ENCODE assay signal across 14 cellular contexts in genomic region chr13:110311721-110312668, GRCh38. TPM values are rescaled to one million over a fixed set of nuclear protein-coding genes. Genes with fewer than 3 reads are reported as not detected.
DNase-seq lines count a peak whose midpoint lies in the region; ATAC-seq and TF ChIP-seq lines count a peak whose summit lies in the region.
"Had no signal": no experiment of that assay in that cellular context is flagged by ENCODE, and none has a peak within 500 bp of the region (broad histone marks: within the 10 kb centered on the region; RNA-seq: fewer than 3 reads in every experiment).

No MANE protein-coding gene starts in this region.

- ATAC-seq in GM23338 (no peak), left lung (no peak), HG02870 (IDR thresholded peaks at IDR 0.05; ENCODE audit: unreplicated experiment) (no peak), esophagus mucosa (no peak)
- ATAC-seq: activated CD4-positive, CD25-positive, alpha-beta regulatory T cell treated with anti-CD3 and anti-CD28 coated beads, Interleukin-2, amount 50 U/mL, for 24 hours; activated T-cell treated with anti-CD3 and anti-CD28 coated beads, Interleukin-2, amount 50 U/mL, for 4 hours; left colon had no signal

- no peaks in the 10 kb centered on the region for H3K9me2 ChIP-seq in GM23338 (ENCODE audit: insufficient read depth)

- TF ChIP-seq CTCF in GM23338 (conservative IDR thresholded peaks at IDR 0.05; ENCODE audit: low read depth in 2 of 2) = no peak
- no peak for TF ChIP-seq CTCF in cardiac fibroblast (IDR thresholded peaks at IDR 0.05; ENCODE audit: low read depth, low read length)
- no peak for TF ChIP-seq CTCF in left lung (IDR thresholded peaks at IDR 0.05)

- H2AFZ ChIP-seq in GM23338 = no peak overlapping the region

- peaks cover 5% of the 10 kb centered on the region for H3K36me3 Mint-ChIP-seq in GM23338 (ENCODE audit: low read depth)

- DNase-seq in GM23338 (ENCODE audit: low spot score) (no peak), cardiac fibroblast (ENCODE audit: low read depth in 2 of 2) (peak; percentile 40 to 48), left lung (peak in 1 of 2 donors; percentile 59), DMS53 treated with DMSO at 0.1 percent for 48 hours (lab: John Stamatoyannopoulos, UW; ENCODE audit: unreplicated experiment) (no peak)
- DNase-seq in NK-92 treated with Interleukin-12 subunit alpha and Interleukin-12 subunit beta, amount 100 ng/mL, for 24 hours (lab: John Stamatoyannopoulos, UW) = no peak
- DNase-seq: activated T-cell treated with anti-CD3 and anti-CD28 coated beads, Interleukin-2, amount 50 U/mL, for 4 hours; left colon; NCI-H510A had no signal

- no peaks in the 10 kb centered on the region for H3F3A ChIP-seq in GM23338 (replicated peaks; ENCODE audit: low read depth)

- H3K27ac ChIP-seq in GM23338 (ENCODE audit: low read depth) (0 out of 2 replicates have a peak overlapping the region, but pooled peaks have one; percentile 50), left lung (peak overlapping the region; percentile 50 to 66), skeletal muscle tissue (ENCODE audit: low read depth, low read length) (peak overlapping the region; percentile 60)
- H3K27ac ChIP-seq: C4-2B, cardiac muscle cell had no signal

- H4K20me1 ChIP-seq in GM23338 (replicated peaks; ENCODE audit: insufficient read depth) = peaks cover 5% of the 10 kb centered on the region

- H3K36me3 ChIP-seq in GM23338 (ENCODE audit: insufficient read depth) = peaks cover 6% of the 10 kb centered on the region; the same call in 1 of the 2 replicates
- peaks cover 0 to 8% of the 10 kb centered on the region in 2 donors for H3K36me3 ChIP-seq in left lung
- H3K36me3 ChIP-seq in skeletal muscle tissue (ENCODE audit: control insufficient read depth in 3 of 3, insufficient read depth in 3 of 3, low read length in 3 of 3) = peaks cover 0 to 4% (median 2%) of the 10 kb centered on the region in 3 donors
- H3K36me3 ChIP-seq: cardiac muscle cell had no signal

- H3K9ac ChIP-seq in skeletal muscle tissue (ENCODE audit: low read depth in 1 of 3, low read length in 3 of 3) = peak overlapping the region in 1 of 3 donors; percentile 71

- H3K4me1 Mint-ChIP-seq in GM23338 = peaks cover 23% of the 10 kb centered on the region

- intact Hi-C loops in left lung (cut with DNase I) = no loop called here

- H3K79me2 ChIP-seq in GM23338 (replicated peaks; ENCODE audit: insufficient read depth) = peaks cover 56% of the 10 kb centered on the region

- no peak overlapping the region for H3K4me3 ChIP-seq in GM23338
- H3K4me3 ChIP-seq in cardiac fibroblast (replicated peaks in 1 of 2; ENCODE audit: low read depth in 2 of 2, low read length in 2 of 2) = peak overlapping the region in 1 of 2 donors; percentile 75
- peak overlapping the region in 1 of 2 donors; percentile 55 for H3K4me3 ChIP-seq in left lung
- H3K4me3 ChIP-seq in skeletal muscle tissue (ENCODE audit: low read length in 3 of 3) = peak overlapping the region; percentile 35 to 63 (median 38)
- H3K4me3 ChIP-seq: cardiac muscle cell had no signal

- H3K27me3 Mint-ChIP-seq in GM23338 (ENCODE audit: insufficient read depth, low read depth, poor library complexity) = peaks cover 23% of the 10 kb centered on the region

- H3K4me1 ChIP-seq in GM23338 (ENCODE audit: insufficient read depth) (peaks cover 10% of the 10 kb centered on the region; the same call in 1 of the 2 replicates), left lung (peaks cover 0 to 27% of the 10 kb centered on the region in 2 donors), skeletal muscle tissue (ENCODE audit: control insufficient read depth in 3 of 3, insufficient read depth in 3 of 3, low read length in 3 of 3) (peaks cover 38 to 42% (median 40%) of the 10 kb centered on the region in 3 donors)

- no peak overlapping the region for H3K27ac Mint-ChIP-seq in GM23338

- H3K9me3 ChIP-seq in left lung = no peaks in the 10 kb centered on the region
- no peaks in the 10 kb centered on the region for H3K9me3 ChIP-seq in skeletal muscle tissue (ENCODE audit: control insufficient read depth in 3 of 3, low read length in 3 of 3)

- no peak overlapping the region for H3K4me3 Mint-ChIP-seq in GM23338
- H3K4me3 Mint-ChIP-seq: activated T-cell treated with anti-CD3 and anti-CD28 coated beads, Interleukin-2, amount 50 U/mL, for 4 hours had no signal

- H3K4me2 ChIP-seq in GM23338 = no peak overlapping the region

- peaks cover 3% of the 10 kb centered on the region; the same call in 1 of the 3 replicates for H3K9me3 Mint-ChIP-seq in GM23338
- H3K9me3 Mint-ChIP-seq: activated T-cell treated with anti-CD3 and anti-CD28 coated beads, Interleukin-2, amount 50 U/mL, for 4 hours had no signal

- H3K27me3 ChIP-seq in GM23338 (ENCODE audit: insufficient read depth) = peaks cover 17% of the 10 kb centered on the region
- H3K27me3 ChIP-seq in left lung = peaks cover 12 to 54% of the 10 kb centered on the region in 2 donors
- peaks cover 22 to 39% (median 36%) of the 10 kb centered on the region in 3 donors for H3K27me3 ChIP-seq in skeletal muscle tissue (ENCODE audit: control insufficient read depth in 3 of 3, insufficient read depth in 3 of 3, low read length in 3 of 3)
- H3K27me3 ChIP-seq: cardiac muscle cell had no signal

TF ChIP-seq in GM23338, 12 proteins besides CTCF, POLR2A, EP300 and RAD21:
- TF ChIP-seq EZH2 (IDR thresholded peaks at IDR 0.05; ENCODE audit: low read depth, unreplicated experiment) = no peak

RNA-seq across cellular contexts. Expression of gene COL4A2, which starts 4.9 kb away (rescaled TPM):
- 117 and 131 TPM in 2 replicates for total RNA-seq in GM23338 (2014; rRNA removed; shearing (Covaris generic))
- polyA plus RNA-seq in GM23338 (2016; fragmentation: Nextera tagmentation; extraction: Ambion mirVana) = 35.6 and 37.4 TPM in 2 replicates
- total RNA-seq in left lung (100 to 1,000 TPM; 343 to 638 TPM), skeletal muscle tissue (511 TPM), esophagus mucosa (30.8 TPM)

RNA-seq across cellular contexts. Expression of gene COL4A1, which starts 5.0 kb away (rescaled TPM):
- 110 and 112 TPM in 2 replicates for total RNA-seq in GM23338 (2014; rRNA removed; shearing (Covaris generic))
- 38.7 and 39.1 TPM in 2 replicates for polyA plus RNA-seq in GM23338 (2016; fragmentation: Nextera tagmentation; extraction: Ambion mirVana)
- total RNA-seq in left lung = 1,000 to 10,000 TPM in 1 of 2 donors, 100 to 1,000 TPM in 1; 418 to 1,057 TPM
- total RNA-seq in skeletal muscle tissue = 774 TPM
- total RNA-seq in esophagus mucosa = 27.5 TPM

Comparison
In these comparisons a context has a peak if more than half of its experiments do, and no peak if none do; other contexts are left out.
1. DNase-seq: peak in cardiac fibroblast (2 of 2); none in GM23338 (single experiment), NK-92 treated with Interleukin-12 subunit alpha and Interleukin-12 subunit beta, amount 100 ng/mL, for 24 hours (single experiment) and DMS53 treated with DMSO at 0.1 percent for 48 hours (single experiment).
2. Peak in every context shown above with its lines, with median percentiles within 50 percentile points of each other: H3K27ac ChIP-seq.